Comparison of ENCODE assay signal across 26 cellular contexts in genomic region chr14:65787461-65787860, GRCh38.
"Had no signal": no experiment of that assay in that cellular context is flagged by ENCODE, and none has a peak within 500 bp of the region (broad histone marks: within the 10 kb centered on the region; RNA-seq: fewer than 3 reads in every experiment).

No MANE protein-coding gene starts in this region.

- H3K4me1 ChIP-seq: stomach, suprapubic skin, testis, thyroid gland, tibial artery, tibial nerve, transverse colon, upper lobe of left lung, upper lobe of right lung, uterus, vagina had no signal

- H3K36me3 ChIP-seq: stomach, suprapubic skin, thoracic aorta, thyroid gland, tibial artery, tibial nerve, transverse colon, upper lobe of left lung, upper lobe of right lung, uterus, vagina had no signal

- ATAC-seq: stimulated activated effector memory CD8-positive, alpha-beta T cell treated with anti-CD3 and anti-CD28 coated beads, Interleukin-12 subunit alpha, Interleukin-12 subunit beta, amount 100 ng/mL, for 72 hours; stimulated activated memory B cell treated with anti-CD40 and anti-IgM and Interleukin-4, amounts not matched to agents 10 μg/mL and 1 μg/mL and 100 μg/mL, for 72 hours; stimulated activated naive B cell treated with anti-CD40 and anti-IgM and Interleukin-4, amounts not matched to agents 10 μg/mL and 1 μg/mL and 100 μg/mL, for 72 hours; stimulated activated naive CD8-positive, alpha-beta T cell treated with anti-CD3 and anti-CD28 coated beads, Interleukin-15, amount 100 ng/mL, for 72 hours; stimulated activated naive CD8-positive, alpha-beta T cell treated with anti-CD3 and anti-CD28 coated beads, Interleukin-15, Interleukin-2, amounts not matched to agents 100 U/mL and 50 U/mL, for 24 hours; upper lobe of right lung had no signal

- H3K9me3 ChIP-seq: stomach, suprapubic skin, testis, thoracic aorta, thyroid gland, tibial artery, tibial nerve, transverse colon, upper lobe of left lung, upper lobe of right lung, uterus, vagina had no signal

- H3K27ac ChIP-seq: stomach, suprapubic skin, testis, thoracic aorta, thyroid gland, tibial artery, tibial nerve, transverse colon, upper lobe of left lung, upper lobe of right lung, uterus, vagina had no signal

- H3K27me3 ChIP-seq: testis, thyroid gland, tibial artery, tibial nerve, transverse colon, upper lobe of left lung, upper lobe of right lung, uterus, vagina had no signal

- DNase-seq: stimulated activated CD4-positive, alpha-beta T cell treated with anti-CD3 and anti-CD28 coated beads, Interleukin-2, amount 100 ng/mL, for 24 hours; stimulated activated CD4-positive, alpha-beta T cell treated with anti-CD3 and anti-CD28 coated beads, Interleukin-2, amount 100 ng/mL, for 48 hours; stimulated activated CD4-positive, alpha-beta T cell treated with anti-CD3 and anti-CD28 coated beads, Interleukin-4, amount 100 ng/mL, for 1 hour; stimulated activated CD4-positive, alpha-beta T cell treated with anti-CD3 and anti-CD28 coated beads, Interleukin-4, amount 100 ng/mL, for 24 hours; stimulated activated CD4-positive, alpha-beta T cell treated with anti-CD3 and anti-CD28 coated beads, Interleukin-4, amount 100 ng/mL, for 4 hours; stimulated activated CD8-positive, alpha-beta memory T cell treated with anti-CD3 and anti-CD28 coated beads, Interleukin-4, amount 100 ng/mL, for 48 hours; stimulated activated naive B cell treated with anti-CD40 and anti-IgM and Interleukin-4, amounts not matched to agents 10 μg/mL and 1 μg/mL and 100 μg/mL, for 72 hours; stimulated activated naive CD4-positive, alpha-beta T cell; stimulated activated naive CD4-positive, alpha-beta T cell treated with Interleukin-2 at 50 U/mL for 16 hours; stimulated activated naive CD8-positive, alpha-beta T cell treated with anti-CD3 and anti-CD28 coated beads, Interleukin-15, amount 100 ng/mL, for 72 hours; stimulated activated naive CD8-positive, alpha-beta T cell treated with anti-CD3 and anti-CD28 coated beads, Interleukin-15, Interleukin-2, amounts not matched to agents 100 U/mL and 50 U/mL, for 24 hours; stomach; substantia nigra; testis; thyroid gland; tibial artery; transverse colon; upper lobe of left lung; upper lobe of right lung; uterus had no signal

- H3K4me3 ChIP-seq: stomach, suprapubic skin, testis, thoracic aorta, thyroid gland, tibial artery, tibial nerve, transverse colon, upper lobe of left lung, upper lobe of right lung, uterus, vagina had no signal
